Comparison of ENCODE assay signal across 8 cellular contexts in genomic region chr7:94509879-94510581, GRCh38. TPM values are rescaled to one million over a fixed set of nuclear protein-coding genes. Genes with fewer than 3 reads are reported as not detected.
DNase-seq lines count a peak whose midpoint lies in the region; ATAC-seq and TF ChIP-seq lines count a peak whose summit lies in the region.

No MANE protein-coding gene starts in this region.

- H3K4me1 ChIP-seq in endocrine pancreas (ENCODE audit: control insufficient read depth, insufficient read depth, low read length) = peaks cover 27% of the 10 kb centered on the region

- peak; percentile 30 for DNase-seq in CMK (ENCODE audit: low read depth)
- DNase-seq in NCI-H82 treated with DMSO at 0.1 percent for 48 hours (lab: John Stamatoyannopoulos, UW; ENCODE audit: unreplicated experiment) = peak; percentile 14
- DNase-seq in activated CD8-positive, alpha-beta memory T cell treated with anti-CD3 and anti-CD28 coated beads for 4 hours (ENCODE audit: low read depth in 2 of 2) = peak; percentile 24 to 33
- peak; percentile 57 to 71 for DNase-seq in mesothelial cell of epicardium (ENCODE audit: low spot score in 2 of 2, unreplicated experiment in 2 of 2)
- DNase-seq in stimulated activated CD8-positive, alpha-beta memory T cell treated with anti-CD3 and anti-CD28 coated beads, Interleukin-2, amount 100 ng/mL, for 1 hour (ENCODE audit: low read depth in 2 of 2) = peak; percentile 21 to 37

- no peaks in the 10 kb centered on the region for H3K36me3 ChIP-seq in endocrine pancreas (ENCODE audit: control insufficient read depth, insufficient read depth, low read length)

- TF ChIP-seq CTCF in mesothelial cell of epicardium (IDR thresholded peaks at IDR 0.05; ENCODE audit: unreplicated experiment) = no peak

- H3K27me3 Mint-ChIP-seq in mesothelial cell of epicardium (ENCODE audit: low read depth) = no peaks in the 10 kb centered on the region

- H3K4me1 Mint-ChIP-seq in mesothelial cell of epicardium = peaks cover 41% of the 10 kb centered on the region

- H3K27ac Mint-ChIP-seq in mesothelial cell of epicardium = peak overlapping the region; percentile 80

- H3K4me3 ChIP-seq in endocrine pancreas (ENCODE audit: control insufficient read depth, insufficient read depth, low read length) = no peak overlapping the region

- no peaks in the 10 kb centered on the region for H3K9me3 ChIP-seq in endocrine pancreas (ENCODE audit: control insufficient read depth, low read length)

- H3K36me3 Mint-ChIP-seq in mesothelial cell of epicardium = no peaks in the 10 kb centered on the region

- ATAC-seq in GM19397 (IDR thresholded peaks at IDR 0.05; ENCODE audit: unreplicated experiment) (peak; percentile 75), HG03521 (IDR thresholded peaks at IDR 0.05; ENCODE audit: unreplicated experiment) (peak; percentile 75)

- H3K4me3 Mint-ChIP-seq in mesothelial cell of epicardium = peak overlapping the region; percentile 80

- H3K9me3 Mint-ChIP-seq in mesothelial cell of epicardium = no peaks in the 10 kb centered on the region

- H3K9ac ChIP-seq in endocrine pancreas (ENCODE audit: control insufficient read depth, insufficient read depth, low read length) = peak overlapping the region; percentile 92

- H3K27me3 ChIP-seq in endocrine pancreas (ENCODE audit: control insufficient read depth, insufficient read depth, low read length) = no peaks in the 10 kb centered on the region

RNA-seq across cellular contexts. Expression of gene CASD1, which starts 0.4 kb away (rescaled TPM):
- 27.4 to 35.6 TPM (median 29.2 TPM) in 3 replicates for total RNA-seq in mesothelial cell of epicardium

Comparison
In these comparisons a context has a peak if more than half of its experiments do, and no peak if none do; other contexts are left out.
1. DNase-seq: peak in every context shown above with its lines; median percentile 64 in mesothelial cell of epicardium; 30 in CMK; 29 in stimulated activated CD8-positive, alpha-beta memory T cell treated with anti-CD3 and anti-CD28 coated beads, Interleukin-2, amount 100 ng/mL, for 1 hour; 28 in activated CD8-positive, alpha-beta memory T cell treated with anti-CD3 and anti-CD28 coated beads for 4 hours; 14 in NCI-H82 treated with DMSO at 0.1 percent for 48 hours.